In the genomic region with DNA sequence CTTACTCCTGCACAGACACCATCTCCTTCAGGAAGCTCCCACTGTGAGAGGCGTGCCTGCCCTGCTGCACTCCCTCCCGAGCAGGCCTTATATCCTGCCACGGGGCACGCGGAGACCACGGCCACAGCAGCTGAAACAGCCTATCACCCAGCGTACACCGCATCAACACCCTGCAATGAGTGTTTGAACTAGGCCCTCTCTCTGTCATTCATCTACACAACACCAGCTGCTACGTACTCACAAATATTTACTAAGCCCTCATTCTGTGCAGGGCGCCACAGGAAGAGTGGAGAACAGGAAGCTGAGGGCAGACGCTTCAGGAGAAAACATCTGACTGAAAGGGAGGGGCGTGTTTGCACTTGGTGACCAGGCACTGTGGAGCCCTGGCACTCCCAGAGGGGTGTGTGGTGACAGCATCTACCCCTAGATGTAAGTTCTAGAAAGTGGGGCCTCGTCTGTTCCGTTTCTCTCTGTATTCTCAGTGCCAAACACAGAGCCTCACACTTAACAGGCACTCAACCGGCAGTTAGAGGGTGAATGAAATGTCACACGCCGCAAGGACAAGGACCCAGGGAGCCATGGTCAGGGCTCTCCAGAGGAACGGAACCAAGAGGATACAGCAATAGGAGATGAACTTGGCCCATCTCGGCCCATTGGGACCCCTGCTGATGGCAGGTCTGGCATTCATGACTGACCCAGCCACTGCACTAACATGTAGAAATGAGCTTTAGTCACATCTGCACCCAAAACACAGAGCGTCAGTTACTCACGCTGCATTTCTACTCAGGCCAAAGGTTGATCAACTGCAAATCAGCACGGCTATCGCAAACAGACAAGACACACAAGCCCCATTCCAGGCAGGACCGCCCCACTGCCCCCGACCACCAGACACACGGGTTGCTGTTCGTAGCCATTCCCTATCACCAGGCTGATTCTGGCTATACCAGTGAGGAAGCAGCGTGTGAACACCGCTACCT, we compare ENCODE assay signal across 8 cellular contexts. TPM values are rescaled to one million over a fixed set of nuclear protein-coding genes. Genes with fewer than 3 reads are reported as not detected.
DNase-seq lines count a peak whose midpoint lies in the region; ATAC-seq and TF ChIP-seq lines count a peak whose summit lies in the region.

No MANE protein-coding gene starts in this region.

- H3K27me3 Mint-ChIP-seq in activated T-cell treated with anti-CD3 and anti-CD28 coated beads, Interleukin-2, amount 50 U/mL, for 24 hours: no peaks in the 10 kb centered on the region
- no peaks in the 10 kb centered on the region for H3K27me3 Mint-ChIP-seq in progenitor cell of endocrine pancreas

- DNase-seq in NCI-H510A treated with DMSO at 0.1 percent for 48 hours (lab: John Stamatoyannopoulos, UW) (peak; percentile 99), fibroblast of pulmonary artery (ENCODE audit: low read depth) (peak; percentile 58), progenitor cell of endocrine pancreas (ENCODE audit: low spot score, unreplicated experiment) (peak; percentile 27), putamen (ENCODE audit: low spot score) (no peak), ACHN (no peak)
- peak; percentile 57 for DNase-seq in activated T-cell treated with anti-CD3 and anti-CD28 coated beads, Interleukin-2, amount 50 U/mL, for 24 hours

- H3K9me3 ChIP-seq in HEK293 (ENCODE audit: control insufficient read depth, insufficient read depth, low read depth, low read length): no peaks in the 10 kb centered on the region

- in situ Hi-C loops in ACHN (cut with HindIII; ENCODE audit: low pct_ligation_motif_present, low pct_unique_long_range_greater_than_20kb, low sequenced_read_pairs): no loop called here

- H3K9me3 Mint-ChIP-seq in activated T-cell treated with anti-CD3 and anti-CD28 coated beads, Interleukin-2, amount 50 U/mL, for 24 hours: no peaks in the 10 kb centered on the region
- H3K9me3 Mint-ChIP-seq in progenitor cell of endocrine pancreas (ENCODE audit: low read depth): no peaks in the 10 kb centered on the region

- H3K4me3 ChIP-seq in HEK293 (ENCODE audit: low read depth, low read length): no peak overlapping the region
- H3K4me3 ChIP-seq in fibroblast of pulmonary artery (replicated peaks; ENCODE audit: low read depth, low read length): no peak overlapping the region

- no peak for ATAC-seq in HG03039 (IDR thresholded peaks at IDR 0.05; ENCODE audit: unreplicated experiment)

- peak overlapping the region; percentile 84 for H3K27ac Mint-ChIP-seq in activated T-cell treated with anti-CD3 and anti-CD28 coated beads, Interleukin-2, amount 50 U/mL, for 24 hours
- H3K27ac Mint-ChIP-seq in progenitor cell of endocrine pancreas: peak overlapping the region; percentile 94

- H3K4me3 Mint-ChIP-seq in activated T-cell treated with anti-CD3 and anti-CD28 coated beads, Interleukin-2, amount 50 U/mL, for 24 hours: peak overlapping the region; percentile 61
- H3K4me3 Mint-ChIP-seq in progenitor cell of endocrine pancreas (ENCODE audit: low read depth): peak overlapping the region; percentile 29

- peaks cover 51% of the 10 kb centered on the region for H3K36me3 Mint-ChIP-seq in activated T-cell treated with anti-CD3 and anti-CD28 coated beads, Interleukin-2, amount 50 U/mL, for 24 hours (ENCODE audit: low read depth)
- no peaks in the 10 kb centered on the region for H3K36me3 Mint-ChIP-seq in progenitor cell of endocrine pancreas (ENCODE audit: insufficient read depth)

- peaks cover 94% of the 10 kb centered on the region for H3K4me1 Mint-ChIP-seq in activated T-cell treated with anti-CD3 and anti-CD28 coated beads, Interleukin-2, amount 50 U/mL, for 24 hours (ENCODE audit: low read depth)
- H3K4me1 Mint-ChIP-seq in progenitor cell of endocrine pancreas (ENCODE audit: low read depth): peaks cover 66% of the 10 kb centered on the region

- H3K36me3 ChIP-seq in HEK293 (ENCODE audit: control insufficient read depth in 2 of 2, insufficient read depth in 1 of 2, low read length in 2 of 2): peaks cover 0 to 18% of the 10 kb centered on the region in 2 experiments; a peak in 1 of 3 replicates

- CTCF ChIA-PET in HEK293 (lab: Yijun Ruan, JAX): interaction anchor here (0.5 to 0.9 kb wide), 4 partner anchors 16 to 316 kb away, joined by 3 to 5 read pairs (median 4); no protein-coding TSS in a partner anchor

- no peak overlapping the region for H3K27ac ChIP-seq in HEK293 (ENCODE audit: extremely low read depth, low read depth, low read length)

- H3K4me1 ChIP-seq in HEK293 (ENCODE audit: control insufficient read depth, insufficient read depth, low read length): peaks cover 23% of the 10 kb centered on the region

- TF ChIP-seq CTCF in HEK293 (tag by site-specific recombination; IDR thresholded peaks at IDR 0.05) (no peak), fibroblast of pulmonary artery (IDR thresholded peaks at IDR 0.05; ENCODE audit: low read length, missing control alignments) (no peak), progenitor cell of endocrine pancreas (IDR thresholded peaks at IDR 0.05; ENCODE audit: unreplicated experiment) (no peak)

- POLR2A ChIA-PET in HEK293 (lab: Yijun Ruan, JAX): no interaction called here

TF ChIP-seq in HEK293, 187 proteins besides CTCF, POLR2A, EP300 and RAD21 (continues in another document):
- TF ChIP-seq ZNF37A (tag by site-specific recombination; IDR thresholded peaks at IDR 0.05): no peak
- peak; percentile 54 for TF ChIP-seq ZNF600 (tag by site-specific recombination; IDR thresholded peaks at IDR 0.05)
- TF ChIP-seq, protein P1, sequence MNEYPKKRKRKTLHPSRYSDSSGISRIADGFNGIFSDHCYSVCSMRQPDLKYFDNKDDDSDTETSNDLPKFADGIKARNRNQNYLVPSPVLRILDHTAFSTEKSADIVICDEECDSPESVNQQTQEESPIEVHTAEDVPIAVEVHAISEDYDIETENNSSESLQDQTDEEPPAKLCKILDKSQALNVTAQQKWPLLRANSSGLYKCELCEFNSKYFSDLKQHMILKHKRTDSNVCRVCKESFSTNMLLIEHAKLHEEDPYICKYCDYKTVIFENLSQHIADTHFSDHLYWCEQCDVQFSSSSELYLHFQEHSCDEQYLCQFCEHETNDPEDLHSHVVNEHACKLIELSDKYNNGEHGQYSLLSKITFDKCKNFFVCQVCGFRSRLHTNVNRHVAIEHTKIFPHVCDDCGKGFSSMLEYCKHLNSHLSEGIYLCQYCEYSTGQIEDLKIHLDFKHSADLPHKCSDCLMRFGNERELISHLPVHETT (tag by site-specific recombination; IDR thresholded peaks at IDR 0.05): no peak
- no peak for TF ChIP-seq SP3 (tag by site-specific recombination; IDR thresholded peaks at IDR 0.05)
- no peak for TF ChIP-seq ZNF248 (tag by site-specific recombination; IDR thresholded peaks at IDR 0.05)
- TF ChIP-seq ZNF626 (tag by site-specific recombination; IDR thresholded peaks at IDR 0.05): no peak
- TF ChIP-seq, protein P2, sequence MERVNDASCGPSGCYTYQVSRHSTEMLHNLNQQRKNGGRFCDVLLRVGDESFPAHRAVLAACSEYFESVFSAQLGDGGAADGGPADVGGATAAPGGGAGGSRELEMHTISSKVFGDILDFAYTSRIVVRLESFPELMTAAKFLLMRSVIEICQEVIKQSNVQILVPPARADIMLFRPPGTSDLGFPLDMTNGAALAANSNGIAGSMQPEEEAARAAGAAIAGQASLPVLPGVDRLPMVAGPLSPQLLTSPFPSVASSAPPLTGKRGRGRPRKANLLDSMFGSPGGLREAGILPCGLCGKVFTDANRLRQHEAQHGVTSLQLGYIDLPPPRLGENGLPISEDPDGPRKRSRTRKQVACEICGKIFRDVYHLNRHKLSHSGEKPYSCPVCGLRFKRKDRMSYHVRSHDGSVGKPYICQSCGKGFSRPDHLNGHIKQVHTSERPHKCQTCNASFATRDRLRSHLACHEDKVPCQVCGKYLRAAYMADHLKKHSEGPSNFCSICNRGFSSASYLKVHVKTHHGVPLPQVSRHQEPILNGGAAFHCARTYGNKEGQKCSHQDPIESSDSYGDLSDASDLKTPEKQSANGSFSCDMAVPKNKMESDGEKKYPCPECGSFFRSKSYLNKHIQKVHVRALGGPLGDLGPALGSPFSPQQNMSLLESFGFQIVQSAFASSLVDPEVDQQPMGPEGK (tag by site-specific recombination; IDR thresholded peaks at IDR 0.05): peak; percentile 14; the same call in 1 of the 2 replicates
- no peak for TF ChIP-seq ZBTB7A (tag by site-specific recombination; IDR thresholded peaks at IDR 0.05; ENCODE audit: low read depth)
- no peak for TF ChIP-seq ZNF791 (tag by site-specific recombination; IDR thresholded peaks at IDR 0.05)
- TF ChIP-seq, protein P3, sequence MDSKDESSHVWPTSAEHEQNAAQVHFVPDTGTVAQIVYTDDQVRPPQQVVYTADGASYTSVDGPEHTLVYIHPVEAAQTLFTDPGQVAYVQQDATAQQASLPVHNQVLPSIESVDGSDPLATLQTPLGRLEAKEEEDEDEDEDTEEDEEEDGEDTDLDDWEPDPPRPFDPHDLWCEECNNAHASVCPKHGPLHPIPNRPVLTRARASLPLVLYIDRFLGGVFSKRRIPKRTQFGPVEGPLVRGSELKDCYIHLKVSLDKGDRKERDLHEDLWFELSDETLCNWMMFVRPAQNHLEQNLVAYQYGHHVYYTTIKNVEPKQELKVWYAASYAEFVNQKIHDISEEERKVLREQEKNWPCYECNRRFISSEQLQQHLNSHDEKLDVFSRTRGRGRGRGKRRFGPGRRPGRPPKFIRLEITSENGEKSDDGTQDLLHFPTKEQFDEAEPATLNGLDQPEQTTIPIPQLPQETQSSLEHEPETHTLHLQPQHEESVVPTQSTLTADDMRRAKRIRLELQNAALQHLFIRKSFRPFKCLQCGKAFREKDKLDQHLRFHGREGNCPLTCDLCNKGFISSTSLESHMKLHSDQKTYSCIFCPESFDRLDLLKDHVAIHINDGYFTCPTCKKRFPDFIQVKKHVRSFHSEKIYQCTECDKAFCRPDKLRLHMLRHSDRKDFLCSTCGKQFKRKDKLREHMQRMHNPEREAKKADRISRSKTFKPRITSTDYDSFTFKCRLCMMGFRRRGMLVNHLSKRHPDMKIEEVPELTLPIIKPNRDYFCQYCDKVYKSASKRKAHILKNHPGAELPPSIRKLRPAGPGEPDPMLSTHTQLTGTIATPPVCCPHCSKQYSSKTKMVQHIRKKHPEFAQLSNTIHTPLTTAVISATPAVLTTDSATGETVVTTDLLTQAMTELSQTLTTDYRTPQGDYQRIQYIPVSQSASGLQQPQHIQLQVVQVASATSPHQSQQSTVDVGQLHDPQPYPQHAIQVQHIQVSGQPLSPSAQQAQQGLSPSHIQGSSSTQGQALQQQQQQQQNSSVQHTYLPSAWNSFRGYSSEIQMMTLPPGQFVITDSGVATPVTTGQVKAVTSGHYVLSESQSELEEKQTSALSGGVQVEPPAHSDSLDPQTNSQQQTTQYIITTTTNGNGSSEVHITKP (tag by site-specific recombination; IDR thresholded peaks at IDR 0.05): no peak
- TF ChIP-seq ZNF529 (tag by site-specific recombination; IDR thresholded peaks at IDR 0.05; ENCODE audit: insufficient replicate concordance): no peak

RNA-seq across cellular contexts. Expression of a gene that starts 15.7 kb away (rescaled TPM):
- 99.9 and 106 TPM in 2 replicates for total RNA-seq in progenitor cell of endocrine pancreas

RNA-seq across cellular contexts. Expression of a gene that starts 48.2 kb away (rescaled TPM):
- total RNA-seq in progenitor cell of endocrine pancreas: 22.1 and 22.5 TPM in 2 replicates

RNA-seq across cellular contexts. Expression of a gene that starts 57.6 kb away (rescaled TPM):
- total RNA-seq in progenitor cell of endocrine pancreas: 13.9 and 15.2 TPM in 2 replicates

RNA-seq across cellular contexts. Expression of a gene that starts 58.7 kb away (rescaled TPM):
- total RNA-seq in progenitor cell of endocrine pancreas: 210 and 217 TPM in 2 replicates

Comparison
In these comparisons a context has a peak if more than half of its experiments do, and no peak if none do; other contexts are left out.
1. DNase-seq: peak in NCI-H510A treated with DMSO at 0.1 percent for 48 hours (single experiment), activated T-cell treated with anti-CD3 and anti-CD28 coated beads, Interleukin-2, amount 50 U/mL, for 24 hours (single experiment), fibroblast of pulmonary artery (single experiment) and progenitor cell of endocrine pancreas (single experiment); none in putamen (single experiment) and ACHN (single experiment).